ENCODE assay signal across 1 cellular context in genomic region chr16:85246473-85246872, GRCh38.
TF ChIP-seq lines count a peak whose summit lies in the region.

No MANE protein-coding gene starts in this region.

TF ChIP-seq in SK-N-SH treated with all-trans-retinoic acid at 6 μM for 48 hours, 23 proteins besides CTCF, POLR2A, EP300 and RAD21 (continued from another document):
- no peak for TF ChIP-seq PATZ1 (CRISPR knock-in tag; IDR thresholded peaks at IDR 0.05; ENCODE audit: borderline replicate concordance)
- TF ChIP-seq CSRNP3 (CRISPR knock-in tag; IDR thresholded peaks at IDR 0.05): no peak
- TF ChIP-seq TCF4 (CRISPR knock-in tag; IDR thresholded peaks at IDR 0.05; ENCODE audit: borderline replicate concordance): no peak
- no peak for TF ChIP-seq ISL1 (CRISPR knock-in tag; IDR thresholded peaks at IDR 0.05)
- no peak for TF ChIP-seq ARNTL (CRISPR knock-in tag; IDR thresholded peaks at IDR 0.05; ENCODE audit: borderline replicate concordance, low read depth)
- no peak for TF ChIP-seq POU6F1 (CRISPR knock-in tag; IDR thresholded peaks at IDR 0.05; ENCODE audit: borderline replicate concordance, low read depth)
TF ChIP-seq in SK-N-SH treated with all-trans-retinoic acid at 6 μM for 48 hours: peak in this region for 0.
